14 cellular contexts compared by ENCODE assay signal in the genomic region with DNA sequence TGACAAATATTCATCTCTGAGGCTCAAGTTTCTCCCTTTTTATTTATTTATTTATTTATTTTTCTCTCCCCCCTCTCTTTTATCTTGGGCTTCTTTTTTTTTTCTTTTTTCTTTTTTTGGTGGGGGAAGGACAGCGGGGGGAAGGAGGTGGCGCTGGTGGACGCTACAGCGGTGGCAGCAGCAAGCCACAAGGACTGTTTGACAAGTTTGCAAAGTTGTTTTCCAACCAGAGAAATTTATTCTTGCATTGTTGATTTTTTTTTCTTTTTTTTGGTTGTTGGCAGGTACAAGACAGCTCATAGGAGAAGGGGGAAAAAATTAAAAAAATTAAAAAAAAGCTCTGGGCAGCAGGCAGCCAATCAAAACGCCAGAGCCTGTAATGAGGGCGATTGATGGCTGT. TPM values are rescaled to one million over a fixed set of nuclear protein-coding genes. Genes with fewer than 3 reads are reported as not detected.
DNase-seq lines count a peak whose midpoint lies in the region; ATAC-seq and TF ChIP-seq lines count a peak whose summit lies in the region.
"Had no signal": no experiment of that assay in that cellular context is flagged by ENCODE, and none has a peak within 500 bp of the region (broad histone marks: within the 10 kb centered on the region; RNA-seq: fewer than 3 reads in every experiment).

No MANE protein-coding gene starts in this region.

- no peaks in the 10 kb centered on the region for H3F3A ChIP-seq in neural cell (ENCODE audit: insufficient read depth, low read length, poor library complexity, severe bottlenecking)

- H3K9me3 ChIP-seq in effector memory CD4-positive, alpha-beta T cell (ENCODE audit: control insufficient read depth, low read length): no peaks in the 10 kb centered on the region
- H3K9me3 ChIP-seq in neural cell (ENCODE audit: low read length): no peaks in the 10 kb centered on the region
- H3K9me3 ChIP-seq in neuronal stem cell (replicated peaks in 1 of 2; ENCODE audit: control insufficient read depth in 2 of 2, insufficient read depth in 1 of 2, low read depth in 1 of 2, low read length in 2 of 2): peaks cover 0 to 6% of the 10 kb centered on the region in 2 donors
- H3K9me3 ChIP-seq: adrenal gland had no signal

- TF ChIP-seq CTCF in neural cell (IDR thresholded peaks at IDR 0.05; ENCODE audit: poor library complexity, severe bottlenecking): no peak
- TF ChIP-seq CTCF in GM10266 (IDR thresholded peaks at IDR 0.05; ENCODE audit: control insufficient read depth, insufficient read depth, low read depth, missing control alignments): no peak

- no peak overlapping the region for H3K9ac ChIP-seq in neural cell (ENCODE audit: low read length)
- no peak overlapping the region for H3K9ac ChIP-seq in neuronal stem cell (ENCODE audit: low read depth, low read length, poor library complexity)

- peak overlapping the region; percentile 67 for H3K4me3 Mint-ChIP-seq in activated CD4-positive, alpha-beta T cell treated with anti-CD3 and anti-CD28 coated beads for 36 hours
- H3K4me3 Mint-ChIP-seq in T-cell: peak overlapping the region; percentile 78 to 96 (median 85)

- H2AFZ ChIP-seq in neural cell (ENCODE audit: low read depth, low read length) (no peak overlapping the region), neuronal stem cell (ENCODE audit: low read length) (no peak overlapping the region)

- H3K27ac ChIP-seq in effector memory CD4-positive, alpha-beta T cell (ENCODE audit: insufficient read depth, low read length, poor library complexity, severe bottlenecking): peak overlapping the region; percentile 97
- no peak overlapping the region for H3K27ac ChIP-seq in neural cell (ENCODE audit: low read length)
- no peak overlapping the region for H3K27ac ChIP-seq in neuronal stem cell (replicated peaks; ENCODE audit: low read length)
- H3K27ac ChIP-seq: adrenal gland, right atrium auricular region had no signal

- WGBS in neuronal stem cell (ENCODE audit: extremely low coverage in 2 of 2, insufficient read length in 2 of 2, insufficient replicate concordance in 1 of 2), 2 donors: no CpG with 5 or more reads among the region's 6 CpGs

- H3K4me1 ChIP-seq in effector memory CD4-positive, alpha-beta T cell (ENCODE audit: control insufficient read depth, insufficient read depth, low read length, poor library complexity, severe bottlenecking): peaks cover 97% of the 10 kb centered on the region
- H3K4me1 ChIP-seq in neuronal stem cell (ENCODE audit: control insufficient read depth in 2 of 2, insufficient read depth in 1 of 2, low read depth in 1 of 2, low read length in 2 of 2): peaks cover 0 to 14% of the 10 kb centered on the region in 2 donors
- H3K4me1 ChIP-seq: adrenal gland, right atrium auricular region had no signal

- CTCF ChIA-PET in activated CD4-positive, alpha-beta T cell treated with anti-CD3 and anti-CD28 coated beads for 36 hours (lab: Charles Lee): interaction anchor here (0.5 to 2.9 kb wide), 11 partner anchors 9 to 879 kb away, joined by 3 to 19 read pairs (median 7); partner anchors contain the start of gene BCL11B
- CTCF ChIA-PET in T-cell (lab: Charles Lee): interaction anchor here (0.6 to 7.2 kb wide), 9 partner anchors 15 to 1512 kb away, joined by 3 to 75 read pairs (median 7); no protein-coding TSS in a partner anchor

- DNase-seq in activated CD4-positive, alpha-beta T cell treated with anti-CD3 and anti-CD28 coated beads for 36 hours: no peak
- no peak for DNase-seq in activated CD4-positive, alpha-beta T cell treated with anti-CD3 and anti-CD28 coated beads, Interleukin-2, amount 50 U/mL, for 1 hour
- DNase-seq in T-cell (no peak), neuronal stem cell (ENCODE audit: low spot score) (no peak), GM10266 (ENCODE audit: extremely low spot score) (no peak), T1000 (lab: John Stamatoyannopoulos, UW) (no peak)
- no peak for DNase-seq in effector memory CD4-positive, alpha-beta T cell
- DNase-seq: 8988T, adrenal gland, GDM1, NCI-H2081 treated with DMSO at 0.1 percent for 48 hours, NCI-H82 had no signal

- no peak overlapping the region for H4K91ac ChIP-seq in neuronal stem cell (ENCODE audit: low read depth, low read length, poor library complexity)

- no peaks in the 10 kb centered on the region for H3K27me3 Mint-ChIP-seq in activated CD4-positive, alpha-beta T cell treated with anti-CD3 and anti-CD28 coated beads for 36 hours
- H3K27me3 Mint-ChIP-seq in T-cell: no peaks in the 10 kb centered on the region

- peaks cover 53% of the 10 kb centered on the region for H3K36me3 Mint-ChIP-seq in activated CD4-positive, alpha-beta T cell treated with anti-CD3 and anti-CD28 coated beads for 36 hours (ENCODE audit: low read depth)
- H3K36me3 Mint-ChIP-seq in T-cell: peaks cover 35% of the 10 kb centered on the region

- H3K4ac ChIP-seq in neuronal stem cell (ENCODE audit: low read length): no peak overlapping the region

- POLR2A ChIA-PET in activated CD4-positive, alpha-beta T cell treated with anti-CD3 and anti-CD28 coated beads for 36 hours (lab: Charles Lee): interaction anchor here (0.6 to 1.6 kb wide), 3 partner anchors 10 to 51 kb away, joined by 3 to 5 read pairs (median 4); no protein-coding TSS in a partner anchor
- POLR2A ChIA-PET in T-cell (lab: Charles Lee): interaction anchor here (0.6 to 2.8 kb wide), 6 partner anchors 9 to 56 kb away, joined by 3 to 10 read pairs (median 5); no protein-coding TSS in a partner anchor

- H3K4me3 ChIP-seq in effector memory CD4-positive, alpha-beta T cell (ENCODE audit: insufficient read depth, low read depth, low read length, poor library complexity, severe bottlenecking): peak overlapping the region; percentile 39
- peak overlapping the region; percentile 28 for H3K4me3 ChIP-seq in neural cell (ENCODE audit: low read length)
- H3K4me3 ChIP-seq in neuronal stem cell (ENCODE audit: low read length in 2 of 2): no peak overlapping the region
- H3K4me3 ChIP-seq: adrenal gland, right atrium auricular region had no signal

- H3K18ac ChIP-seq in neuronal stem cell (ENCODE audit: low read length): no peak overlapping the region

- no peak overlapping the region for H2AK5ac ChIP-seq in neuronal stem cell (ENCODE audit: low read depth, low read length)

- peaks cover 99% of the 10 kb centered on the region for H4K20me1 ChIP-seq in neural cell (ENCODE audit: insufficient read depth)

- peaks cover 99% of the 10 kb centered on the region for H3K79me2 ChIP-seq in neural cell (replicated peaks; ENCODE audit: insufficient read depth, low read length)

- no peak overlapping the region for H2BK120ac ChIP-seq in neuronal stem cell (ENCODE audit: low read depth, low read length)

- peaks cover 6% of the 10 kb centered on the region for H3K36me3 ChIP-seq in effector memory CD4-positive, alpha-beta T cell (ENCODE audit: control insufficient read depth, insufficient read depth, low read length)
- H3K36me3 ChIP-seq in neural cell (ENCODE audit: insufficient read depth, low read length) (no peaks in the 10 kb centered on the region), neuronal stem cell (replicated peaks in 1 of 2; ENCODE audit: control insufficient read depth in 2 of 2, insufficient read depth in 2 of 2, low read length in 2 of 2) (no peaks in the 10 kb centered on the region)
- H3K36me3 ChIP-seq: adrenal gland, right atrium auricular region had no signal

- H3K23ac ChIP-seq in neuronal stem cell (ENCODE audit: low read depth, low read length, poor library complexity): no peak overlapping the region

- no peaks in the 10 kb centered on the region for H3K27me3 ChIP-seq in effector memory CD4-positive, alpha-beta T cell (replicated peaks; ENCODE audit: control insufficient read depth, insufficient read depth, low read length, poor library complexity, severe bottlenecking)
- no peaks in the 10 kb centered on the region for H3K27me3 ChIP-seq in neural cell (ENCODE audit: insufficient read depth, low read depth, low read length)
- H3K27me3 ChIP-seq in neuronal stem cell (ENCODE audit: control insufficient read depth in 3 of 3, insufficient read depth in 3 of 3, low read depth in 1 of 3, low read length in 3 of 3): peaks cover 0 to 47% (median 0%) of the 10 kb centered on the region in 3 experiments

- intact Hi-C loops in activated CD4-positive, alpha-beta T cell treated with anti-CD3 and anti-CD28 coated beads for 36 hours (cut with DNase I, micrococcal nuclease): loop anchor here (1.0 to 10.0 kb wide), 6 partner anchors 8 to 1261 kb away; partner anchors contain the start of gene EVL (in 1 of the 2)

- H4K8ac ChIP-seq in neuronal stem cell (ENCODE audit: low read depth, low read length): no peak overlapping the region

- no peak overlapping the region for H3K14ac ChIP-seq in neuronal stem cell (ENCODE audit: low read length)

- no peak for TF ChIP-seq RAD21 in neural cell (conservative IDR thresholded peaks at IDR 0.05)

- H3K9me3 Mint-ChIP-seq in activated CD4-positive, alpha-beta T cell treated with anti-CD3 and anti-CD28 coated beads for 36 hours (ENCODE audit: low read depth): no peaks in the 10 kb centered on the region
- H3K9me3 Mint-ChIP-seq in T-cell: no peaks in the 10 kb centered on the region

- H2BK12ac ChIP-seq in neuronal stem cell (ENCODE audit: low read length): no peak overlapping the region

- no peak for TF ChIP-seq EP300 in neural cell (conservative IDR thresholded peaks at IDR 0.05; ENCODE audit: poor library complexity, severe bottlenecking)

- peak overlapping the region; percentile 93 for H3K27ac Mint-ChIP-seq in activated CD4-positive, alpha-beta T cell treated with anti-CD3 and anti-CD28 coated beads for 36 hours
- peak overlapping the region; percentile 98 for H3K27ac Mint-ChIP-seq in T-cell

- no peaks in the 10 kb centered on the region for H3K9me2 ChIP-seq in neural cell (ENCODE audit: insufficient read depth, low read length)

- no peak overlapping the region for H2BK15ac ChIP-seq in neuronal stem cell (ENCODE audit: low read length)

- H3K79me1 ChIP-seq in neuronal stem cell (ENCODE audit: low read depth, low read length): no peaks in the 10 kb centered on the region

- H2BK5ac ChIP-seq in neuronal stem cell (ENCODE audit: low read length): no peak overlapping the region

- no peak overlapping the region for H3K4me2 ChIP-seq in neural cell (ENCODE audit: low read length)
- H3K4me2 ChIP-seq in neuronal stem cell (ENCODE audit: insufficient read depth, low read length, poor library complexity, severe bottlenecking): no peak overlapping the region

- ATAC-seq in activated CD4-positive, alpha-beta T cell treated with anti-CD3 and anti-CD28 coated beads for 36 hours: no peak
- ATAC-seq in T-cell (replicated peaks in 1 of 4): peak in 1 of 4 experiments; percentile 4

- peaks cover 93% of the 10 kb centered on the region for H3K4me1 Mint-ChIP-seq in activated CD4-positive, alpha-beta T cell treated with anti-CD3 and anti-CD28 coated beads for 36 hours
- peaks cover 94 to 96% (median 95%) of the 10 kb centered on the region in 3 donors for H3K4me1 Mint-ChIP-seq in T-cell

TF ChIP-seq in neural cell, 6 proteins besides CTCF, POLR2A, EP300 and RAD21 (continues in another document):
- TF ChIP-seq POLR2AphosphoS5 (IDR thresholded peaks at IDR 0.05): no peak

RNA-seq across cellular contexts. Expression of gene BCL11B, which starts 36.4 kb away (rescaled TPM):
- 10 to 100 TPM; 62.1 to 66.2 TPM for total RNA-seq in activated CD4-positive, alpha-beta T cell treated with anti-CD3 and anti-CD28 coated beads for 36 hours
- total RNA-seq in T-cell: 100 to 1,000 TPM; 181 to 240 (median 196) TPM
- 98.9 and 104 TPM in 2 replicates for polyA plus RNA-seq in neural cell
- 259 and 270 TPM in 2 replicates for polyA minus RNA-seq in neural cell
- polyA plus RNA-seq in neuronal stem cell (2013, experiment 1 of 2): 0.77 TPM
- polyA plus RNA-seq in neuronal stem cell (2013, experiment 2 of 2): 0.90 TPM

Comparison
In these comparisons a context has a peak if more than half of its experiments do, and no peak if none do; other contexts are left out.
1. H3K4me3 ChIP-seq: peak in effector memory CD4-positive, alpha-beta T cell (single experiment) and neural cell (single experiment); none in neuronal stem cell (0 of 2).